In genomic region chr9:15304620-15305019, GRCh38 we compare ENCODE assay signal across 11 cellular contexts. TPM values are rescaled to one million over a fixed set of nuclear protein-coding genes. Genes with fewer than 3 reads are reported as not detected.
DNase-seq lines count a peak whose midpoint lies in the region; ATAC-seq and TF ChIP-seq lines count a peak whose summit lies in the region.
"Had no signal": no experiment of that assay in that cellular context is flagged by ENCODE, and none has a peak within 500 bp of the region (broad histone marks: within the 10 kb centered on the region; RNA-seq: fewer than 3 reads in every experiment).

No MANE protein-coding gene starts in this region.

- no peaks in the 10 kb centered on the region for H3K27me3 ChIP-seq in mesenchymal stem cell (ENCODE audit: control insufficient read depth in 1 of 2, insufficient read depth in 1 of 2, low read length in 2 of 2)
- H3K27me3 ChIP-seq: esophagus squamous epithelium had no signal

- TF ChIP-seq POLR2A in GM18505 (IDR thresholded peaks at IDR 0.05; ENCODE audit: borderline replicate concordance, extremely low read depth, insufficient read depth, insufficient read length) = no peak

- H3K9ac ChIP-seq in mesenchymal stem cell (ENCODE audit: low read length) = no peak overlapping the region

- no peak overlapping the region for H2BK120ac ChIP-seq in mesenchymal stem cell (ENCODE audit: low read depth, low read length)

- H3K9me3 ChIP-seq in mesenchymal stem cell (ENCODE audit: control insufficient read depth, low read length) = no peaks in the 10 kb centered on the region
- H3K9me3 ChIP-seq: esophagus squamous epithelium had no signal

- H2AK5ac ChIP-seq in mesenchymal stem cell (ENCODE audit: low read length, severe bottlenecking) = no peak overlapping the region

- no peak overlapping the region for H2BK12ac ChIP-seq in mesenchymal stem cell (ENCODE audit: low read length in 2 of 2)

- H3K4me1 ChIP-seq in mesenchymal stem cell (ENCODE audit: control insufficient read depth, insufficient read depth, low read depth, low read length) = peaks cover 2% of the 10 kb centered on the region

- no peak overlapping the region for H3K4me3 ChIP-seq in mesenchymal stem cell (ENCODE audit: insufficient read depth in 1 of 2, low read depth in 1 of 2, low read length in 2 of 2)

- no peak overlapping the region for H2BK15ac ChIP-seq in mesenchymal stem cell (ENCODE audit: low read depth, poor library complexity, severe bottlenecking)

- H3K27ac ChIP-seq in mesenchymal stem cell (ENCODE audit: low read length, poor library complexity, severe bottlenecking) = no peak overlapping the region

- no peak overlapping the region for H2BK5ac ChIP-seq in mesenchymal stem cell (ENCODE audit: low read depth, low read length, poor library complexity, severe bottlenecking)

- H3K4ac ChIP-seq in mesenchymal stem cell (ENCODE audit: low read depth in 1 of 2, low read length in 2 of 2) = no peak overlapping the region

- no peaks in the 10 kb centered on the region for H3K36me3 ChIP-seq in mesenchymal stem cell (ENCODE audit: control insufficient read depth in 1 of 2, insufficient read depth in 2 of 2, low read depth in 1 of 2, low read length in 2 of 2)
- H3K36me3 ChIP-seq: esophagus squamous epithelium had no signal

- no peak overlapping the region for H4K91ac ChIP-seq in mesenchymal stem cell (ENCODE audit: low read length)

- no peak overlapping the region for H2AFZ ChIP-seq in mesenchymal stem cell (ENCODE audit: low read depth, low read length)

- ATAC-seq in GM18505 (IDR thresholded peaks at IDR 0.05; ENCODE audit: unreplicated experiment) (peak; percentile 33), GM19463 (IDR thresholded peaks at IDR 0.05; ENCODE audit: unreplicated experiment) (peak; percentile 22), HG03442 (IDR thresholded peaks at IDR 0.05; ENCODE audit: unreplicated experiment) (peak; percentile 25)

- DNase-seq in mucosa of gallbladder (ENCODE audit: low spot score) = peak; percentile 36
- DNase-seq in NCI-H1694 treated with DMSO at 0.1 percent for 48 hours (lab: John Stamatoyannopoulos, UW) = no peak
- no peak for DNase-seq in mesenchymal stem cell
- no peak for DNase-seq in NCI-H1092 (lab: John Stamatoyannopoulos, UW)
- DNase-seq: amygdala; esophagus squamous epithelium; HCEC 1CT; NK-92 treated with Interleukin-12 subunit alpha and Interleukin-12 subunit beta, amount 100 ng/mL, for 24 hours had no signal

- H3K23ac ChIP-seq in mesenchymal stem cell (ENCODE audit: low read length in 2 of 2) = no peak overlapping the region

- no peak overlapping the region for H3K18ac ChIP-seq in mesenchymal stem cell (ENCODE audit: low read depth in 1 of 2, low read length in 2 of 2)

- no peak overlapping the region for H3K14ac ChIP-seq in mesenchymal stem cell (ENCODE audit: low read length in 2 of 2)

- H3K79me1 ChIP-seq in mesenchymal stem cell (replicated peaks; ENCODE audit: low read length, poor library complexity, severe bottlenecking) = peaks cover 15% of the 10 kb centered on the region

- no peak overlapping the region for H3K4me2 ChIP-seq in mesenchymal stem cell (ENCODE audit: low read length, poor library complexity, severe bottlenecking)

- no peak overlapping the region for H4K8ac ChIP-seq in mesenchymal stem cell (ENCODE audit: low read length)

- 90% methylated on average over 1 of the region's 1 CpG for WGBS in mesenchymal stem cell

RNA-seq across cellular contexts. Expression of gene TTC39B, which starts 2.4 kb away (rescaled TPM):
- total RNA-seq in mucosa of gallbladder = 30.2 TPM
- polyA plus RNA-seq in mesenchymal stem cell (2013, experiment 1 of 2) = 7.9 TPM
- polyA plus RNA-seq in mesenchymal stem cell (2013, experiment 2 of 2) = 7.9 TPM
